ENCODE assay signal across 14 cellular contexts in genomic region chr17:49616086-49616485, GRCh38. TPM values are rescaled to one million over a fixed set of nuclear protein-coding genes. Genes with fewer than 3 reads are reported as not detected.
A peak's percentile ranks its signal among the peaks of the same experiment; 100 is the strongest.
DNase-seq lines count a peak whose midpoint lies in the region; ATAC-seq, FAIRE-seq and TF ChIP-seq lines count a peak whose summit lies in the region.
"Had no signal": no experiment of that assay in that cellular context is flagged by ENCODE, and none has a peak within 500 bp of the region (broad histone marks: within the 10 kb centered on the region; RNA-seq: fewer than 3 reads in every experiment).

No MANE protein-coding gene starts in this region.

- no peak for TF ChIP-seq POLR2A in GM12892 (IDR thresholded peaks at IDR 0.05; ENCODE audit: low read depth, low read length)

- no peak overlapping the region for H3K4me3 Mint-ChIP-seq in neural progenitor cell
- H3K4me3 Mint-ChIP-seq: WTC11 had no signal

- H3K4me1 ChIP-seq in neural progenitor cell, result no peaks in the 10 kb centered on the region

- H3K9me3 Mint-ChIP-seq in neural progenitor cell, result no peaks in the 10 kb centered on the region
- H3K9me3 Mint-ChIP-seq: activated naive CD4-positive, alpha-beta T cell treated with anti-CD3 and anti-CD28 coated beads, Interleukin-2, amount 50 U/mL, for 72 hours; IgD-negative memory B cell; WTC11 had no signal

- no peak for FAIRE-seq in GM12892 (lab: Jason Lieb, UNC)
- FAIRE-seq: GM19239 had no signal

- peaks cover 7% of the 10 kb centered on the region for H3K79me2 ChIP-seq in neural progenitor cell (ENCODE audit: low read depth)

- H3K9ac ChIP-seq in neural progenitor cell, result no peak overlapping the region

- peak; percentile 25; the same call in 1 of the 2 replicates for TF ChIP-seq CTCF in LNCaP clone FGC (IDR thresholded peaks at IDR 0.05; ENCODE audit: control insufficient read depth, extremely low read depth, insufficient read depth)
- peak in 38 of 56 donors; percentile 10 to 63 (median 34) for TF ChIP-seq CTCF in dorsolateral prefrontal cortex (IDR thresholded peaks at IDR 0.05 in 54 of 56, conservative IDR thresholded peaks at IDR 0.05 in 2 of 56; ENCODE audit: low read depth in 1 of 56, partially characterized antibody in 56 of 56)
- peak; percentile 37 for TF ChIP-seq CTCF in neural progenitor cell (IDR thresholded peaks at IDR 0.05)

- H3K9me3 ChIP-seq in neural progenitor cell (ENCODE audit: low read depth), result no peaks in the 10 kb centered on the region

- H3K27ac Mint-ChIP-seq in neural progenitor cell, result no peak overlapping the region

- peaks cover 17% of the 10 kb centered on the region for H4K20me1 ChIP-seq in neural progenitor cell (ENCODE audit: low read depth)

- H3K4me2 ChIP-seq in neural progenitor cell, result no peak overlapping the region

- H3K36me3 ChIP-seq in neural progenitor cell, result no peaks in the 10 kb centered on the region

- H2AFZ ChIP-seq in neural progenitor cell (replicated peaks), result no peak overlapping the region

- intact Hi-C loops in dorsolateral prefrontal cortex (cut with DNase I), result loop anchor here (5.0 to 10.0 kb wide), 2 partner anchors 39 to 59 kb away; partner anchors contain the start of genes NXPH3 (in 2 of the 2) and SPOP (in 1 of the 2)

- no peaks in the 10 kb centered on the region for H3K27me3 Mint-ChIP-seq in neural progenitor cell (ENCODE audit: insufficient read depth, low read depth)
- H3K27me3 Mint-ChIP-seq: IgD-negative memory B cell had no signal

- no peaks in the 10 kb centered on the region for H3F3A ChIP-seq in neural progenitor cell (ENCODE audit: low read depth)

- H3K4me1 Mint-ChIP-seq in neural progenitor cell, result no peaks in the 10 kb centered on the region
- H3K4me1 Mint-ChIP-seq: IgD-negative memory B cell, WTC11 had no signal

- DNase-seq in AG20443 (ENCODE audit: low spot score) (peak; percentile 29), LNCaP clone FGC (ENCODE audit: low read depth) (no peak), dorsolateral prefrontal cortex (peak in 1 of 10 donors; percentile 14), neural progenitor cell (ENCODE audit: low spot score) (peak; percentile 21), NCI-H446 (lab: John Stamatoyannopoulos, UW) (no peak), GM12892 (ENCODE audit: insufficient read length) (no peak)

- H3K27me3 ChIP-seq in dorsolateral prefrontal cortex (no peaks in the 10 kb centered on the region), neural progenitor cell (no peaks in the 10 kb centered on the region)

- H3K27ac ChIP-seq in dorsolateral prefrontal cortex (peak overlapping the region in 35 of 59 donors; percentile 0 to 61 (median 25)), neural progenitor cell (no peak overlapping the region)
- H3K27ac ChIP-seq: epithelial cell of prostate had no signal

- ATAC-seq in HG02763 (IDR thresholded peaks at IDR 0.05; ENCODE audit: unreplicated experiment) (no peak), HG02678 (IDR thresholded peaks at IDR 0.05; ENCODE audit: unreplicated experiment) (no peak)
- ATAC-seq: WTC11 had no signal

- peaks cover 25% of the 10 kb centered on the region for H3K36me3 Mint-ChIP-seq in neural progenitor cell

- H3K4me3 ChIP-seq in LNCaP clone FGC (ENCODE audit: low read depth, low read length), result no peak overlapping the region
- H3K4me3 ChIP-seq in dorsolateral prefrontal cortex, result peak overlapping the region in 1 of 59 donors; percentile 10
- no peak overlapping the region for H3K4me3 ChIP-seq in neural progenitor cell
- H3K4me3 ChIP-seq: lung had no signal

RNA-seq across cellular contexts. Expression of gene NXPH3, which starts 40.4 kb away (rescaled TPM):
- 10 to 100 TPM in 117 of 120 experiments, 1 to 10 TPM in 3; 8.9 to 36.3 (median 18.6) TPM for total RNA-seq in dorsolateral prefrontal cortex
- 3.6 and 10.7 TPM in 2 replicates for total RNA-seq in neural progenitor cell (ENCODE audit: low replicate concordance)
- polyA plus RNA-seq in GM12892 (2012; ENCODE audit: missing spikeins), result 0.98 TPM
- polyA plus RNA-seq: IgD-negative memory B cell had no signal

Comparison
In these comparisons a context has a peak if more than half of its experiments do, and no peak if none do; other contexts are left out.
1. DNase-seq: peak in AG20443 (single experiment) and neural progenitor cell (single experiment); none in LNCaP clone FGC (single experiment), NCI-H446 (0 of 2) and GM12892 (single experiment).
2. Peak in every context shown above with its lines, with median percentiles within 50 percentile points of each other: CTCF ChIP-seq.